In the genomic region with DNA sequence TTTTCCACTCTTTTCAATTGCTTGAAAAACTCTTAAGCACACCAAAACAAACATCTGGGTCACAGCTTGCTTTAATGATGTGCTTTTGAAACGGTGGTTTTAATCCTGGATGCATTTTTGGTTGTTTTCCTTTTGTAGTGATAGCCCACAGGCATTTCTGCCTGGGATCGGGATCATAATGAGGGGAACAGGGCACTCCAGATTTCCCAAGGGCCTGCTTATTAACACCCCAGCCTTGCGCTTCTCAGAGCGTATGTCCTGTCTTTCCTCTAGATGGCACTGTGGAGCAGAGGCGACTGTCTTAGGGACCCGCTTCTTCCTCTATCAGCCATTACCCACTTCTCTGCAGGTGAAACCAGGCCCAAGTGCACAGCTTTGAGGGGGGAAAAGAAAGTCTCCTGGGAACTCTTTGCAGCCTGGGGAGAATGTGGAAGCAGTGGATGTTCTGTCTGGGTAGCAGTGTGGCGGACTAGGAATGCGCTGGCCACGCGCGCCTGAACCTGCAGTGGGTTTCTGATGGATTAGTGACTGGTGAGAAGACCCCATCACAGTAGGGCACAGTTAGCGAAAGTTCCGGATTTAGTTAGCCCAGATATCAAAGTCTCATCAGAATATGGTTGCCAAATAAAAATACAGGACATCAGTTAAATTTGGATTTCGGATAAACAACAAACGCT, we compare ENCODE assay signal across 8 cellular contexts.
DNase-seq lines count a peak whose midpoint lies in the region; ATAC-seq and TF ChIP-seq lines count a peak whose summit lies in the region.

No MANE protein-coding gene starts in this region.

- H3K27ac Mint-ChIP-seq in activated CD4-positive, alpha-beta T cell treated with anti-CD3 and anti-CD28 coated beads, Interleukin-2, amount 10 ng/mL, durations not matched to agents 24 days and 14 days = no peak overlapping the region

- no peak overlapping the region for H2AK5ac ChIP-seq in mesenchymal stem cell (ENCODE audit: low read length, severe bottlenecking)

- no peaks in the 10 kb centered on the region for H3K27me3 Mint-ChIP-seq in activated CD4-positive, alpha-beta T cell treated with anti-CD3 and anti-CD28 coated beads, Interleukin-2, amount 10 ng/mL, durations not matched to agents 24 days and 14 days

- H3K4me3 ChIP-seq in dorsolateral prefrontal cortex (no peak overlapping the region), mesenchymal stem cell (ENCODE audit: insufficient read depth in 1 of 2, low read depth in 1 of 2, low read length in 2 of 2) (no peak overlapping the region)

- no peak overlapping the region for H3K4ac ChIP-seq in mesenchymal stem cell (ENCODE audit: low read depth in 1 of 2, low read length in 2 of 2)

- no peaks in the 10 kb centered on the region for H3K36me3 ChIP-seq in mesenchymal stem cell (ENCODE audit: control insufficient read depth in 1 of 2, insufficient read depth in 2 of 2, low read depth in 1 of 2, low read length in 2 of 2)

- H3K23ac ChIP-seq in mesenchymal stem cell (ENCODE audit: low read length in 2 of 2) = no peak overlapping the region

- no peak overlapping the region for H3K4me3 Mint-ChIP-seq in activated CD4-positive, alpha-beta T cell treated with anti-CD3 and anti-CD28 coated beads, Interleukin-2, amount 10 ng/mL, durations not matched to agents 24 days and 14 days

- H2BK5ac ChIP-seq in mesenchymal stem cell (ENCODE audit: low read depth, low read length, poor library complexity, severe bottlenecking) = no peak overlapping the region

- H3K9me3 Mint-ChIP-seq in activated CD4-positive, alpha-beta T cell treated with anti-CD3 and anti-CD28 coated beads, Interleukin-2, amount 10 ng/mL, durations not matched to agents 24 days and 14 days = no peaks in the 10 kb centered on the region

- H3K9me3 ChIP-seq in mesenchymal stem cell (ENCODE audit: control insufficient read depth, low read length) = no peaks in the 10 kb centered on the region

- H3K27ac ChIP-seq in dorsolateral prefrontal cortex = peak overlapping the region in 16 of 59 donors; percentile 4 to 72 (median 35)
- H3K27ac ChIP-seq in mesenchymal stem cell (ENCODE audit: low read length, poor library complexity, severe bottlenecking) = no peak overlapping the region

- ATAC-seq in GM19043 (IDR thresholded peaks at IDR 0.05; ENCODE audit: low read depth, unreplicated experiment) (peak; percentile 82), HG03139 (IDR thresholded peaks at IDR 0.05; ENCODE audit: unreplicated experiment) (peak; percentile 81)

- TF ChIP-seq CTCF in dorsolateral prefrontal cortex (IDR thresholded peaks at IDR 0.05 in 54 of 56, conservative IDR thresholded peaks at IDR 0.05 in 2 of 56; ENCODE audit: low read depth in 1 of 56, partially characterized antibody in 56 of 56) = peak; percentile 62 to 88 (median 80)

- H3K79me1 ChIP-seq in mesenchymal stem cell (replicated peaks; ENCODE audit: low read length, poor library complexity, severe bottlenecking) = no peaks in the 10 kb centered on the region

- peaks cover 2% of the 10 kb centered on the region for H3K4me1 ChIP-seq in mesenchymal stem cell (ENCODE audit: control insufficient read depth, insufficient read depth, low read depth, low read length)

- 56% methylated on average over 14 of the region's 15 CpGs for WGBS in mesenchymal stem cell

- H3K36me3 Mint-ChIP-seq in activated CD4-positive, alpha-beta T cell treated with anti-CD3 and anti-CD28 coated beads, Interleukin-2, amount 10 ng/mL, durations not matched to agents 24 days and 14 days (ENCODE audit: low read depth) = no peaks in the 10 kb centered on the region

- H4K8ac ChIP-seq in mesenchymal stem cell (ENCODE audit: low read length) = peak overlapping the region; percentile 39

- H2BK120ac ChIP-seq in mesenchymal stem cell (ENCODE audit: low read depth, low read length) = no peak overlapping the region

- intact Hi-C loops in activated CD4-positive, alpha-beta T cell treated with anti-CD3 and anti-CD28 coated beads, Interleukin-2, amount 10 ng/mL, durations not matched to agents 24 days and 14 days (cut with micrococcal nuclease) = loop anchor here (1.0 to 10.0 kb wide), 7 partner anchors 18 to 837 kb away; partner anchors contain the start of gene PSAT1
- intact Hi-C loops in dorsolateral prefrontal cortex (cut with DNase I) = loop anchor here (2.0 to 10.0 kb wide), 6 partner anchors 74 to 579 kb away; partner anchors contain the start of gene GNA14 (in 1 of the 2)

- no peak overlapping the region for H4K91ac ChIP-seq in mesenchymal stem cell (ENCODE audit: low read length)

- DNase-seq in CD1c-positive myeloid dendritic cell (ENCODE audit: extremely low spot score) (peak; percentile 74), NCI-H345 (lab: John Stamatoyannopoulos, UW) (peak; percentile 55), dorsolateral prefrontal cortex (peak in 8 of 10 donors; percentile 36 to 71 (median 62)), mesenchymal stem cell (peak; percentile 75)
- peak; percentile 89 for DNase-seq in activated CD4-positive, alpha-beta T cell treated with anti-CD3 and anti-CD28 coated beads, Interleukin-2, amount 10 ng/mL, durations not matched to agents 24 days and 14 days
- DNase-seq in stimulated activated CD8-positive, alpha-beta memory T cell treated with anti-CD3 and anti-CD28 coated beads, Interleukin-7, amount 100 ng/mL, for 1 hour (ENCODE audit: low read depth in 2 of 2) = peak; percentile 12 to 31

- no peak overlapping the region for H2AFZ ChIP-seq in mesenchymal stem cell (ENCODE audit: low read depth, low read length)

- H3K4me2 ChIP-seq in mesenchymal stem cell (ENCODE audit: low read length, poor library complexity, severe bottlenecking) = no peak overlapping the region

- H3K14ac ChIP-seq in mesenchymal stem cell (ENCODE audit: low read length in 2 of 2) = no peak overlapping the region

- H2BK15ac ChIP-seq in mesenchymal stem cell (ENCODE audit: low read depth, poor library complexity, severe bottlenecking) = no peak overlapping the region

- no peak overlapping the region for H3K18ac ChIP-seq in mesenchymal stem cell (ENCODE audit: low read depth in 1 of 2, low read length in 2 of 2)

- H3K9ac ChIP-seq in mesenchymal stem cell (ENCODE audit: low read length) = no peak overlapping the region

- H3K4me1 Mint-ChIP-seq in activated CD4-positive, alpha-beta T cell treated with anti-CD3 and anti-CD28 coated beads, Interleukin-2, amount 10 ng/mL, durations not matched to agents 24 days and 14 days = peaks cover 25% of the 10 kb centered on the region

- no peak overlapping the region for H2BK12ac ChIP-seq in mesenchymal stem cell (ENCODE audit: low read length in 2 of 2)

- H3K27me3 ChIP-seq in dorsolateral prefrontal cortex = no peaks in the 10 kb centered on the region
- H3K27me3 ChIP-seq in mesenchymal stem cell (ENCODE audit: control insufficient read depth in 1 of 2, insufficient read depth in 1 of 2, low read length in 2 of 2) = no peaks in the 10 kb centered on the region

Comparison
In these comparisons a context has a peak if more than half of its experiments do, and no peak if none do; other contexts are left out.
1. DNase-seq: peak in every context shown above with its lines; median percentile 89 in activated CD4-positive, alpha-beta T cell treated with anti-CD3 and anti-CD28 coated beads, Interleukin-2, amount 10 ng/mL, durations not matched to agents 24 days and 14 days; 75 in mesenchymal stem cell; 74 in CD1c-positive myeloid dendritic cell; 62 in dorsolateral prefrontal cortex; 55 in NCI-H345; 22 in stimulated activated CD8-positive, alpha-beta memory T cell treated with anti-CD3 and anti-CD28 coated beads, Interleukin-7, amount 100 ng/mL, for 1 hour.